In the genomic region with DNA sequence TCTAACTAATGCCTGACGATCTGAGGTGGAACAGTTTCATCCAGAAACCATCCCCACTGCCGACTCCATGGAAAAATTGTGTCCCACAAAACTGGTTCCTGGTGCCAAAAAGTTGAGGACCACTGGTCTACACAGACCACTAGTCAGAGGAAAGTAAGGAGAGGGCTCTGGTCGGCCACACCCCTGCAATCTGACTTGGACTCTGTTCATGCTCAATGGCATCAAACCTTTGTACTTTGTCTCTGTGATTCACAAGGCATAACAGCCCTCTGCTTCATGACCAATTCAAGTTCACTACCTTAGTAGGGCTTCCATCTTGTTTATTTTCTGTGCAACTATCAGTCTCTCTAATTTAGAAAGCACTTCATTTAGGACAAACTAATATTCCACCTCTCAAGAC, we compare ENCODE assay signal across 22 cellular contexts. TPM values are rescaled to one million over a fixed set of nuclear protein-coding genes. Genes with fewer than 3 reads are reported as not detected.
"Had no signal": no experiment of that assay in that cellular context is flagged by ENCODE, and none has a peak within 500 bp of the region (broad histone marks: within the 10 kb centered on the region; RNA-seq: fewer than 3 reads in every experiment).

No MANE protein-coding gene starts in this region.

- ATAC-seq: activated CD4-positive, CD25-positive, alpha-beta regulatory T cell treated with anti-CD3 and anti-CD28 coated beads, Interleukin-2, amount 50 U/mL, for 24 hours; activated CD8-positive, alpha-beta T cell treated with anti-CD3 and anti-CD28 coated beads, Interleukin-2, amount 10 ng/mL, durations not matched to agents 7 days and 5 days; body of pancreas had no signal

- H3K4me3 ChIP-seq: ascending aorta, body of pancreas had no signal

- H3K27me3 ChIP-seq: ascending aorta, body of pancreas had no signal

- H3K9me3 ChIP-seq: ascending aorta, body of pancreas had no signal

- H3K27ac ChIP-seq: ascending aorta, body of pancreas had no signal

- DNase-seq: activated CD4-positive, alpha-beta T cell treated with anti-CD3 and anti-CD28 coated beads for 4 hours; activated CD8-positive, alpha-beta memory T cell treated with anti-CD3 and anti-CD28 coated beads, Interleukin-2, amount 50 U/mL, for 48 hours; activated CD8-positive, alpha-beta T cell treated with anti-CD3 and anti-CD28 coated beads, Interleukin-2, amount 10 ng/mL, durations not matched to agents 7 days and 5 days; activated naive CD4-positive, alpha-beta T cell; activated T-cell treated with anti-CD3 and anti-CD28 coated beads, Interleukin-2, amount 50 U/mL, for 1 hour; amniotic stem cell; body of pancreas; Kasumi-1; KBM-7; NCI-H1092; NCI-H1417; NCI-H2029; NCI-H2107; NCI-H345; NCI-H510A; NCI-H526 treated with DMSO at 0.1 percent for 48 hours; NCI-H82; SHP77 treated with DMSO at 0.1 percent for 48 hours had no signal

- H3K36me3 ChIP-seq: ascending aorta had no signal

- H3K4me1 ChIP-seq: ascending aorta had no signal

RNA-seq across cellular contexts. Expression of gene TUBAL3, which starts 1.8 kb away (rescaled TPM):
- total RNA-seq: activated CD8-positive, alpha-beta T cell treated with anti-CD3 and anti-CD28 coated beads, Interleukin-2, amount 10 ng/mL, durations not matched to agents 7 days and 5 days; ascending aorta; body of pancreas; M059J had no signal

RNA-seq across cellular contexts. Expression of gene UCN3, which starts 38.0 kb away (rescaled TPM):
- total RNA-seq: activated CD8-positive, alpha-beta T cell treated with anti-CD3 and anti-CD28 coated beads, Interleukin-2, amount 10 ng/mL, durations not matched to agents 7 days and 5 days; ascending aorta; M059J; SK-MEL-5 had no signal
